In the genomic region with DNA sequence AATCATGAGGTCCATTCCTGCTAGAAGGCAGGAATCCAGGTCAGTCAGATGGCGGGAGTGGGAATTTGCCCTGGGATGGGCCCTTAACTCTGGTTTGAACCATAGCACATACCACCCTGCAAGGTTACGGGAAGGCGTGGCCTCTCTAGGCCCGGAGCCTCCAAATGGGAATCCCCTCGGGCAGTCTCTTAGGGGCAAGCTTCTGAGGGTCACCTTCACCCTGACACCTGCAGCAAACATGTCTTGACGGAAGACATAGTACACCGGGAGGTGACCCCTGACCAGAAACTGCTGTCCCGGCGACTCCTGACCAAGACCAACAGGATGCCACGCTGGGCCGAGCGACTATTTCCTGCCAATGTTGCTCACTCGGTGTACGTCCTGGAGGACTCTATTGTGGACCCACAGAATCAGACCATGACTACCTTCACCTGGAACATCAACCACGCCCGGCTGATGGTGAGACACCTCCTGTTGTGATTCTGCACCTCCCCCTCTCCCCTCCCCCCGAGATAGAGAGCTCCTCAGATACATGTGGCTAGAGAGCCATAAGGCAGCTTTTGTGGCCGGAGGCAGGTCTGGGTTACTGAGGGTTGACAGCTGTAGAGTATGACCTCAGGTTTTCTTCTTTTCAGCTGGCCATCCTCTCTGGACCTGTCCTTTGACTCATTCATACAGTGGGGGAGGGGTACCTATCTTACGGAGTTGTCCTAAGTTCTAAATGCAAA, we compare ENCODE assay signal across 1 cellular context.
TF ChIP-seq lines count a peak whose summit lies in the region.

No MANE protein-coding gene starts in this region.

TF ChIP-seq in H1, 55 proteins besides CTCF, POLR2A, EP300 and RAD21:
- no peak for TF ChIP-seq BCL11A (IDR thresholded peaks at IDR 0.05; ENCODE audit: low read depth in 2 of 2, low read length in 2 of 2)
- TF ChIP-seq CHD2 (IDR thresholded peaks at IDR 0.05; ENCODE audit: low read length), result no peak
- no peak for TF ChIP-seq ASH2L (IDR thresholded peaks at IDR 0.05; ENCODE audit: low read length)
- TF ChIP-seq, protein P1, sequence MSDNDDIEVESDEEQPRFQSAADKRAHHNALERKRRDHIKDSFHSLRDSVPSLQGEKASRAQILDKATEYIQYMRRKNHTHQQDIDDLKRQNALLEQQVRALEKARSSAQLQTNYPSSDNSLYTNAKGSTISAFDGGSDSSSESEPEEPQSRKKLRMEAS (IDR thresholded peaks at IDR 0.05), result no peak
- TF ChIP-seq TBP (IDR thresholded peaks at IDR 0.05; ENCODE audit: low read depth, low read length), result no peak
- no peak for TF ChIP-seq SRF (IDR thresholded peaks at IDR 0.05; ENCODE audit: low read depth, low read length)
- TF ChIP-seq HDAC6 (IDR thresholded peaks at IDR 0.05; ENCODE audit: low read depth, low read length), result no peak
- no peak for TF ChIP-seq CBX5 (IDR thresholded peaks at IDR 0.05; ENCODE audit: low read depth, low read length)
- TF ChIP-seq, protein P2, sequence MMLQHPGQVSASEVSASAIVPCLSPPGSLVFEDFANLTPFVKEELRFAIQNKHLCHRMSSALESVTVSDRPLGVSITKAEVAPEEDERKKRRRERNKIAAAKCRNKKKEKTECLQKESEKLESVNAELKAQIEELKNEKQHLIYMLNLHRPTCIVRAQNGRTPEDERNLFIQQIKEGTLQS (IDR thresholded peaks at IDR 0.05; ENCODE audit: insufficient read depth, low read depth, low read length), result no peak
- no peak for TF ChIP-seq TAF7 (optimal IDR thresholded peaks at IDR 0.05; ENCODE audit: borderline replicate concordance, low read depth, low read length)
- no peak for TF ChIP-seq SP2 (IDR thresholded peaks at IDR 0.05; ENCODE audit: low read length)
- TF ChIP-seq SIX5 (IDR thresholded peaks at IDR 0.05; ENCODE audit: low read depth, low read length), result no peak
- TF ChIP-seq ZNF274 (IDR thresholded peaks at IDR 0.05; ENCODE audit: borderline replicate concordance, extremely low read depth, low read length), result no peak
- TF ChIP-seq KDM1A (IDR thresholded peaks at IDR 0.05; ENCODE audit: borderline replicate concordance, low read length), result no peak
- TF ChIP-seq CEBPB (IDR thresholded peaks at IDR 0.05; ENCODE audit: low read depth, low read length), result no peak
- TF ChIP-seq, protein P3, sequence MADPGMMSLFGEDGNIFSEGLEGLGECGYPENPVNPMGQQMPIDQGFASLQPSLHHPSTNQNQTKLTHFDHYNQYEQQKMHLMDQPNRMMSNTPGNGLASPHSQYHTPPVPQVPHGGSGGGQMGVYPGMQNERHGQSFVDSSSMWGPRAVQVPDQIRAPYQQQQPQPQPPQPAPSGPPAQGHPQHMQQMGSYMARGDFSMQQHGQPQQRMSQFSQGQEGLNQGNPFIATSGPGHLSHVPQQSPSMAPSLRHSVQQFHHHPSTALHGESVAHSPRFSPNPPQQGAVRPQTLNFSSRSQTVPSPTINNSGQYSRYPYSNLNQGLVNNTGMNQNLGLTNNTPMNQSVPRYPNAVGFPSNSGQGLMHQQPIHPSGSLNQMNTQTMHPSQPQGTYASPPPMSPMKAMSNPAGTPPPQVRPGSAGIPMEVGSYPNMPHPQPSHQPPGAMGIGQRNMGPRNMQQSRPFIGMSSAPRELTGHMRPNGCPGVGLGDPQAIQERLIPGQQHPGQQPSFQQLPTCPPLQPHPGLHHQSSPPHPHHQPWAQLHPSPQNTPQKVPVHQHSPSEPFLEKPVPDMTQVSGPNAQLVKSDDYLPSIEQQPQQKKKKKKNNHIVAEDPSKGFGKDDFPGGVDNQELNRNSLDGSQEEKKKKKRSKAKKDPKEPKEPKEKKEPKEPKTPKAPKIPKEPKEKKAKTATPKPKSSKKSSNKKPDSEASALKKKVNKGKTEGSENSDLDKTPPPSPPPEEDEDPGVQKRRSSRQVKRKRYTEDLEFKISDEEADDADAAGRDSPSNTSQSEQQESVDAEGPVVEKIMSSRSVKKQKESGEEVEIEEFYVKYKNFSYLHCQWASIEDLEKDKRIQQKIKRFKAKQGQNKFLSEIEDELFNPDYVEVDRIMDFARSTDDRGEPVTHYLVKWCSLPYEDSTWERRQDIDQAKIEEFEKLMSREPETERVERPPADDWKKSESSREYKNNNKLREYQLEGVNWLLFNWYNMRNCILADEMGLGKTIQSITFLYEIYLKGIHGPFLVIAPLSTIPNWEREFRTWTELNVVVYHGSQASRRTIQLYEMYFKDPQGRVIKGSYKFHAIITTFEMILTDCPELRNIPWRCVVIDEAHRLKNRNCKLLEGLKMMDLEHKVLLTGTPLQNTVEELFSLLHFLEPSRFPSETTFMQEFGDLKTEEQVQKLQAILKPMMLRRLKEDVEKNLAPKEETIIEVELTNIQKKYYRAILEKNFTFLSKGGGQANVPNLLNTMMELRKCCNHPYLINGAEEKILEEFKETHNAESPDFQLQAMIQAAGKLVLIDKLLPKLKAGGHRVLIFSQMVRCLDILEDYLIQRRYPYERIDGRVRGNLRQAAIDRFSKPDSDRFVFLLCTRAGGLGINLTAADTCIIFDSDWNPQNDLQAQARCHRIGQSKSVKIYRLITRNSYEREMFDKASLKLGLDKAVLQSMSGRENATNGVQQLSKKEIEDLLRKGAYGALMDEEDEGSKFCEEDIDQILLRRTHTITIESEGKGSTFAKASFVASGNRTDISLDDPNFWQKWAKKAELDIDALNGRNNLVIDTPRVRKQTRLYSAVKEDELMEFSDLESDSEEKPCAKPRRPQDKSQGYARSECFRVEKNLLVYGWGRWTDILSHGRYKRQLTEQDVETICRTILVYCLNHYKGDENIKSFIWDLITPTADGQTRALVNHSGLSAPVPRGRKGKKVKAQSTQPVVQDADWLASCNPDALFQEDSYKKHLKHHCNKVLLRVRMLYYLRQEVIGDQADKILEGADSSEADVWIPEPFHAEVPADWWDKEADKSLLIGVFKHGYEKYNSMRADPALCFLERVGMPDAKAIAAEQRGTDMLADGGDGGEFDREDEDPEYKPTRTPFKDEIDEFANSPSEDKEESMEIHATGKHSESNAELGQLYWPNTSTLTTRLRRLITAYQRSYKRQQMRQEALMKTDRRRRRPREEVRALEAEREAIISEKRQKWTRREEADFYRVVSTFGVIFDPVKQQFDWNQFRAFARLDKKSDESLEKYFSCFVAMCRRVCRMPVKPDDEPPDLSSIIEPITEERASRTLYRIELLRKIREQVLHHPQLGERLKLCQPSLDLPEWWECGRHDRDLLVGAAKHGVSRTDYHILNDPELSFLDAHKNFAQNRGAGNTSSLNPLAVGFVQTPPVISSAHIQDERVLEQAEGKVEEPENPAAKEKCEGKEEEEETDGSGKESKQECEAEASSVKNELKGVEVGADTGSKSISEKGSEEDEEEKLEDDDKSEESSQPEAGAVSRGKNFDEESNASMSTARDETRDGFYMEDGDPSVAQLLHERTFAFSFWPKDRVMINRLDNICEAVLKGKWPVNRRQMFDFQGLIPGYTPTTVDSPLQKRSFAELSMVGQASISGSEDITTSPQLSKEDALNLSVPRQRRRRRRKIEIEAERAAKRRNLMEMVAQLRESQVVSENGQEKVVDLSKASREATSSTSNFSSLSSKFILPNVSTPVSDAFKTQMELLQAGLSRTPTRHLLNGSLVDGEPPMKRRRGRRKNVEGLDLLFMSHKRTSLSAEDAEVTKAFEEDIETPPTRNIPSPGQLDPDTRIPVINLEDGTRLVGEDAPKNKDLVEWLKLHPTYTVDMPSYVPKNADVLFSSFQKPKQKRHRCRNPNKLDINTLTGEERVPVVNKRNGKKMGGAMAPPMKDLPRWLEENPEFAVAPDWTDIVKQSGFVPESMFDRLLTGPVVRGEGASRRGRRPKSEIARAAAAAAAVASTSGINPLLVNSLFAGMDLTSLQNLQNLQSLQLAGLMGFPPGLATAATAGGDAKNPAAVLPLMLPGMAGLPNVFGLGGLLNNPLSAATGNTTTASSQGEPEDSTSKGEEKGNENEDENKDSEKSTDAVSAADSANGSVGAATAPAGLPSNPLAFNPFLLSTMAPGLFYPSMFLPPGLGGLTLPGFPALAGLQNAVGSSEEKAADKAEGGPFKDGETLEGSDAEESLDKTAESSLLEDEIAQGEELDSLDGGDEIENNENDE (IDR thresholded peaks at IDR 0.05; ENCODE audit: insufficient replicate concordance, low read length), result no peak
- TF ChIP-seq PHF8 (conservative IDR thresholded peaks at IDR 0.05; ENCODE audit: low read depth, low read length), result no peak
- no peak for TF ChIP-seq RNF2 (IDR thresholded peaks at IDR 0.05; ENCODE audit: borderline replicate concordance, low read depth, low read length, missing control alignments, poor library complexity, severe bottlenecking)
